8 cellular contexts compared by ENCODE assay signal in the genomic region with DNA sequence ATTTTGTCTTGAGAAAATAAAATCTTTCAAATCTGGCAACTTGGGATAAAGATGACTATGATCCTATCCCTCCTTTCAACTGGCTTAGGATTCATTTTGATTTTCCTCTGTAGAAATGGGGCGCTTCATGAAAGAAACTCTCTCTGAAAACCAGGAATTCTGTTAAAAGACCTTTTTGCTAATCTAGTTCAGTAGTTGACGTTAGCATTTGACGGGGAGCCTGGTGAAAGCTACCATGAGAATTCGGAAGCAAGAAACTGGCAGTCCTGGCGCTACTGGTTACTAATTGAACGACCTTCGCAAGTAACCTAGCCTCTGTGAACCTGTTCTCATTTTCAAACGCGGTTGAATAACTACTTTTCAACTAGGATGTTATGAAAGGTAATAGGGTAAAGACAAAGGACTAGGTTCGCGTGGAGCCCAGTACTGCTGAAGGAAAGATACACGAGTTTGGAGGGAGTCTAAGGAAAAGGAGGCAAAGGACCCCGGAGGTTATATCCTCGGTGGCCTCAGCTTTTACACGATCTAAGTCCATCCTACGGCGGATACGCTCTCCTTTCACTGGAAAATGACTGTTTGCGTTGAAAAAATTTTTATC. TPM values are rescaled to one million over a fixed set of nuclear protein-coding genes. Genes with fewer than 3 reads are reported as not detected.
DNase-seq lines count a peak whose midpoint lies in the region; ATAC-seq and TF ChIP-seq lines count a peak whose summit lies in the region.

No MANE protein-coding gene starts in this region.

- intact Hi-C loops in A673 (cut with micrococcal nuclease; ENCODE audit: unreplicated experiment): loop anchor here (1.0 kb wide), 1 partner anchor 54 kb away; the partner anchor contains the start of gene CHPF

- H3K9ac ChIP-seq in skeletal muscle tissue (ENCODE audit: low read depth in 1 of 3, low read length in 3 of 3): peak overlapping the region; percentile 83 to 98 (median 92)

- H3K9me3 Mint-ChIP-seq in activated T-helper 17 cell treated with anti-CD3 and anti-CD28 coated beads, Interleukin-2, amount 50 U/mL, for 72 hours: no peaks in the 10 kb centered on the region

- H3K27ac Mint-ChIP-seq in activated T-helper 17 cell treated with anti-CD3 and anti-CD28 coated beads, Interleukin-2, amount 50 U/mL, for 72 hours: peak overlapping the region; percentile 95

- DNase-seq in A673 (ENCODE audit: low spot score) (no peak), hepatocyte (ENCODE audit: low spot score) (peak; percentile 37), NAMALWA (ENCODE audit: low spot score) (no peak)
- DNase-seq in stimulated activated CD4-positive, alpha-beta T cell treated with anti-CD3 and anti-CD28 coated beads, Interleukin-12 subunit alpha, Interleukin-12 subunit beta, amount 100 ng/mL, for 4 hours: no peak

- POLR2A ChIA-PET in A673 (lab: Charles Lee; ENCODE audit: low non-redundant PET): no interaction called here

- peaks cover 6% of the 10 kb centered on the region for H3K79me2 ChIP-seq in hepatocyte

- H3K4me3 Mint-ChIP-seq in activated T-helper 17 cell treated with anti-CD3 and anti-CD28 coated beads, Interleukin-2, amount 50 U/mL, for 72 hours: peak overlapping the region; percentile 95

- H3K27ac ChIP-seq in A673 (ENCODE audit: low read depth, low read length, poor library complexity, severe bottlenecking) (peak overlapping the region; percentile 92), hepatocyte (peak overlapping the region; percentile 97), skeletal muscle tissue (ENCODE audit: low read depth, low read length) (peak overlapping the region; percentile 88)

- ATAC-seq in GM18870 (IDR thresholded peaks at IDR 0.05; ENCODE audit: unreplicated experiment) (peak; percentile 5), HG03460 (IDR thresholded peaks at IDR 0.05; ENCODE audit: unreplicated experiment) (peak; percentile 1)
- peak; percentile 1 for ATAC-seq in activated T-helper 17 cell treated with anti-CD3 and anti-CD28 coated beads, Interleukin-2, amount 50 U/mL, for 72 hours (replicated peaks)

- peaks cover 9% of the 10 kb centered on the region for H3K4me1 Mint-ChIP-seq in activated T-helper 17 cell treated with anti-CD3 and anti-CD28 coated beads, Interleukin-2, amount 50 U/mL, for 72 hours

- H3K9me3 ChIP-seq in A673 (ENCODE audit: low read depth, low read length, poor library complexity, severe bottlenecking) (no peaks in the 10 kb centered on the region), hepatocyte (ENCODE audit: low read depth) (no peaks in the 10 kb centered on the region), skeletal muscle tissue (ENCODE audit: control insufficient read depth in 3 of 3, low read length in 3 of 3) (no peaks in the 10 kb centered on the region)

- H4K20me1 ChIP-seq in hepatocyte (ENCODE audit: insufficient read depth, poor library complexity, severe bottlenecking): no peaks in the 10 kb centered on the region

- BruUV-seq in A673 (replicated peaks; lab: Mats Ljungman, UMichigan): TSS peak; percentile 92

- H2AFZ ChIP-seq in hepatocyte: peak overlapping the region; percentile 29

- H3K4me3 ChIP-seq in A673 (ENCODE audit: low read depth, low read length, poor library complexity, severe bottlenecking) (peak overlapping the region; percentile 72), hepatocyte (peak overlapping the region; percentile 50), skeletal muscle tissue (ENCODE audit: low read length in 3 of 3) (peak overlapping the region; percentile 91 to 97 (median 96))

- no peaks in the 10 kb centered on the region for H3K9me2 ChIP-seq in hepatocyte (replicated peaks; ENCODE audit: insufficient read depth)

- CTCF ChIA-PET in A673 (lab: Charles Lee): no interaction called here

- H3K27me3 Mint-ChIP-seq in activated T-helper 17 cell treated with anti-CD3 and anti-CD28 coated beads, Interleukin-2, amount 50 U/mL, for 72 hours: peaks cover 12% of the 10 kb centered on the region

- H3K4me1 ChIP-seq in A673 (ENCODE audit: insufficient read depth, low read length, poor library complexity, severe bottlenecking) (peaks cover 23% of the 10 kb centered on the region), hepatocyte (ENCODE audit: insufficient read depth) (peaks cover 18% of the 10 kb centered on the region), skeletal muscle tissue (ENCODE audit: control insufficient read depth in 3 of 3, insufficient read depth in 3 of 3, low read length in 3 of 3) (peaks cover 8 to 13% (median 10%) of the 10 kb centered on the region in 3 donors)

- no peak for TF ChIP-seq CTCF in A673 (conservative IDR thresholded peaks at IDR 0.05; ENCODE audit: low read depth, low read length)
- TF ChIP-seq CTCF in hepatocyte (IDR thresholded peaks at IDR 0.05; ENCODE audit: poor library complexity): no peak

- H3K36me3 Mint-ChIP-seq in activated T-helper 17 cell treated with anti-CD3 and anti-CD28 coated beads, Interleukin-2, amount 50 U/mL, for 72 hours (ENCODE audit: low read depth): peaks cover 16% of the 10 kb centered on the region

- no peaks in the 10 kb centered on the region for H3K27me3 ChIP-seq in A673 (replicated peaks; ENCODE audit: insufficient read depth, low read depth, low read length, poor library complexity)
- no peaks in the 10 kb centered on the region for H3K27me3 ChIP-seq in hepatocyte
- no peaks in the 10 kb centered on the region for H3K27me3 ChIP-seq in skeletal muscle tissue (ENCODE audit: control insufficient read depth in 3 of 3, insufficient read depth in 3 of 3, low read length in 3 of 3)

- 8% methylated on average over 19 of the region's 19 CpGs for WGBS in hepatocyte (ENCODE audit: low lambda C conversion rate, missing lambda C conversion rate)

- H3K4me2 ChIP-seq in hepatocyte: peak overlapping the region; percentile 71

- H3K36me3 ChIP-seq in A673 (ENCODE audit: insufficient read depth, low read length, poor library complexity, severe bottlenecking) (peaks cover 1% of the 10 kb centered on the region), hepatocyte (replicated peaks; ENCODE audit: insufficient read depth, low read depth) (no peaks in the 10 kb centered on the region), skeletal muscle tissue (ENCODE audit: control insufficient read depth in 3 of 3, insufficient read depth in 3 of 3, low read length in 3 of 3) (peaks cover 9 to 11% (median 10%) of the 10 kb centered on the region in 3 donors)

RNA-seq across cellular contexts. Expression of gene STK11IP, which starts 0.6 kb away (rescaled TPM):
- 35.6 and 43.9 TPM in 2 replicates for total RNA-seq in A673 (2021)
- 10 to 100 TPM; 28.4 to 31.4 TPM for total RNA-seq in activated T-helper 17 cell treated with anti-CD3 and anti-CD28 coated beads, Interleukin-2, amount 50 U/mL, for 72 hours
- 16.7 and 18.0 TPM in 2 replicates for total RNA-seq in hepatocyte
- 17.6 and 23.1 TPM in 2 replicates for polyA plus RNA-seq in hepatocyte
- total RNA-seq in skeletal muscle tissue: 8.9 TPM

RNA-seq across cellular contexts. Expression of gene INHA, which starts 24.9 kb away (rescaled TPM):
- total RNA-seq in A673 (2021) (0.70 TPM in 1 of 2 replicates, not detected in the other), hepatocyte (3.3 and 5.6 TPM in 2 replicates), skeletal muscle tissue (not detected)
- total RNA-seq in activated T-helper 17 cell treated with anti-CD3 and anti-CD28 coated beads, Interleukin-2, amount 50 U/mL, for 72 hours: not detected
- polyA plus RNA-seq in hepatocyte: 8.1 and 9.2 TPM in 2 replicates

RNA-seq across cellular contexts. Expression of gene OBSL1, which starts 25.7 kb away (rescaled TPM):
- total RNA-seq in A673 (2021) (23.1 and 46.6 TPM in 2 replicates), hepatocyte (72.4 and 84.6 TPM in 2 replicates), skeletal muscle tissue (87.2 TPM)
- 1 to 10 TPM in 1 of 2 donors, under 1 TPM in 1; 0.84 to 1.1 TPM for total RNA-seq in activated T-helper 17 cell treated with anti-CD3 and anti-CD28 coated beads, Interleukin-2, amount 50 U/mL, for 72 hours
- polyA plus RNA-seq in hepatocyte: 61.0 and 73.7 TPM in 2 replicates

RNA-seq across cellular contexts. Expression of gene SLC4A3, which starts 30.4 kb away (rescaled TPM):
- total RNA-seq in A673 (2021): 0.52 and 1.5 TPM in 2 replicates
- total RNA-seq in activated T-helper 17 cell treated with anti-CD3 and anti-CD28 coated beads, Interleukin-2, amount 50 U/mL, for 72 hours: not detected
- total RNA-seq in hepatocyte: 1.8 and 3.0 TPM in 2 replicates
- polyA plus RNA-seq in hepatocyte: 8.1 and 14.1 TPM in 2 replicates
- total RNA-seq in skeletal muscle tissue: 2.1 TPM

RNA-seq across cellular contexts. Expression of gene TMEM198, which starts 53.2 kb away (rescaled TPM):
- total RNA-seq in A673 (2021) (4.6 and 7.6 TPM in 2 replicates), hepatocyte (7.3 and 8.0 TPM in 2 replicates), skeletal muscle tissue (2.1 TPM)
- total RNA-seq in activated T-helper 17 cell treated with anti-CD3 and anti-CD28 coated beads, Interleukin-2, amount 50 U/mL, for 72 hours: 1 to 10 TPM; 3.7 to 5.1 TPM
- polyA plus RNA-seq in hepatocyte: 10.4 and 12.2 TPM in 2 replicates

Comparison
In these comparisons a context has a peak if more than half of its experiments do, and no peak if none do; other contexts are left out.
1. RNA of gene OBSL1, which starts 25.7 kb away (total RNA-seq): 87.2 TPM in skeletal muscle tissue (single experiment), 72.4 to 84.6 TPM in hepatocyte and 23.1 to 46.6 TPM in A673; 0.84 to 1.1 TPM in activated T-helper 17 cell treated with anti-CD3 and anti-CD28 coated beads, Interleukin-2, amount 50 U/mL, for 72 hours; every median in the first group is over 10 times any median in the second.
2. Peak in every context shown above with its lines, with median percentiles within 50 percentile points of each other: H3K27ac ChIP-seq, H3K4me3 ChIP-seq and ATAC-seq.